Comparison of ENCODE assay signal across 7 cellular contexts in genomic region chr11:33829430-33830141, GRCh38.
A peak's percentile ranks its signal among the peaks of the same experiment; 100 is the strongest.
DNase-seq lines count a peak whose midpoint lies in the region; ATAC-seq and TF ChIP-seq lines count a peak whose summit lies in the region.

No MANE protein-coding gene starts in this region.

- peak overlapping the region; percentile 78 for H3K4me3 Mint-ChIP-seq in stimulated activated memory B cell treated with anti-CD40 and anti-IgM and Interleukin-4, amounts not matched to agents 10 μg/mL and 1 μg/mL and 100 μg/mL, for 72 hours

- TF ChIP-seq CTCF in GM12872 (IDR thresholded peaks at IDR 0.05; ENCODE audit: insufficient read depth, low read depth, low read length) (peak; percentile 85), epithelial cell of esophagus (IDR thresholded peaks at IDR 0.05; ENCODE audit: insufficient read depth, low read depth, low read length, missing control alignments) (peak; percentile 86)

- peak; percentile 58 for ATAC-seq in HG02973 (IDR thresholded peaks at IDR 0.05; ENCODE audit: unreplicated experiment)
- peak; percentile 84 for ATAC-seq in stimulated activated memory B cell treated with anti-CD40 and anti-IgM and Interleukin-4, amounts not matched to agents 10 μg/mL and 1 μg/mL and 100 μg/mL, for 72 hours

- DNase-seq in NCI-H524 treated with DMSO at 0.1 percent for 48 hours (lab: John Stamatoyannopoulos, UW) (peak; percentile 42), epithelial cell of esophagus (ENCODE audit: low read depth) (peak; percentile 73), midbrain (lab: John Stamatoyannopoulos, UW) (peak; percentile 64)
- peak in 2 of 3 experiments; percentile 7 to 11 for DNase-seq in activated CD8-positive, alpha-beta memory T cell treated with anti-CD3 and anti-CD28 coated beads for 48 hours (ENCODE audit: low read depth in 2 of 3, low spot score in 2 of 3)

- H3K27me3 Mint-ChIP-seq in stimulated activated memory B cell treated with anti-CD40 and anti-IgM and Interleukin-4, amounts not matched to agents 10 μg/mL and 1 μg/mL and 100 μg/mL, for 72 hours = peaks cover 50% of the 10 kb centered on the region

- H3K4me1 Mint-ChIP-seq in stimulated activated memory B cell treated with anti-CD40 and anti-IgM and Interleukin-4, amounts not matched to agents 10 μg/mL and 1 μg/mL and 100 μg/mL, for 72 hours = peaks cover 8% of the 10 kb centered on the region

- H3K27ac Mint-ChIP-seq in stimulated activated memory B cell treated with anti-CD40 and anti-IgM and Interleukin-4, amounts not matched to agents 10 μg/mL and 1 μg/mL and 100 μg/mL, for 72 hours = peak overlapping the region; percentile 30

- H3K4me3 ChIP-seq in epithelial cell of esophagus (ENCODE audit: low read length) = peak overlapping the region; percentile 45

- H3K9me3 Mint-ChIP-seq in stimulated activated memory B cell treated with anti-CD40 and anti-IgM and Interleukin-4, amounts not matched to agents 10 μg/mL and 1 μg/mL and 100 μg/mL, for 72 hours = no peaks in the 10 kb centered on the region

- no peaks in the 10 kb centered on the region for H3K36me3 Mint-ChIP-seq in stimulated activated memory B cell treated with anti-CD40 and anti-IgM and Interleukin-4, amounts not matched to agents 10 μg/mL and 1 μg/mL and 100 μg/mL, for 72 hours

Comparison
In these comparisons a context has a peak if more than half of its experiments do, and no peak if none do; other contexts are left out.
1. Peak in every context shown above with its lines: DNase-seq, ATAC-seq and H3K4me3 ChIP-seq.
2. DNase-seq: peak in every context shown above with its lines; median percentile 73 in epithelial cell of esophagus; 64 in midbrain; 42 in NCI-H524 treated with DMSO at 0.1 percent for 48 hours; 9 in activated CD8-positive, alpha-beta memory T cell treated with anti-CD3 and anti-CD28 coated beads for 48 hours.